In the genomic region with DNA sequence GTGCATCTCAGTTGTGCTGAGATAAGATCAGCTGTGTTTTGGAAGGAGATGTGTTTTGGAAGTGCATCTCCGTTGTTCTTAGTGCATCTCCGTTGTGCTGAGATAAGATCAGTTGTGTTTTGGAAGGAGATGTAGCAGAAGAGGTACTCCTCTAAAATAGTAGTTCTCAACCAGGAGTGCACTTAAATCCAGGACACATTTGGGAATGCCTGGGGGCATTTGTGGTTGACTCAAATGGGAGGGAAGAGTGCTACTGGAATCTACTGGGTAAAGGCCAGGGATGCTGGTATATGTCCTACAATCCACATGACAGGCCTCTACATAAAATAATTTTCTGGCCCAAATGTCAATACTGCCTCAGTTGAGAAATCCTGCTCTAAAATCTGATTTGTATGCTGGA, we compare ENCODE assay signal across 7 cellular contexts.
"Had no signal": no experiment of that assay in that cellular context is flagged by ENCODE, and none has a peak within 500 bp of the region (broad histone marks: within the 10 kb centered on the region; RNA-seq: fewer than 3 reads in every experiment).

No MANE protein-coding gene starts in this region.

- H3K36me3 Mint-ChIP-seq: IgD-negative memory B cell had no signal

- ATAC-seq: HepG2, K562 had no signal

- H3K27me3 Mint-ChIP-seq: IgD-negative memory B cell had no signal

- DNase-seq: IMR-90, KBM-7 had no signal

- H3K4me3 ChIP-seq: K562 had no signal

- H3K27ac ChIP-seq: HL-60 had no signal

- FAIRE-seq: HepG2, HTR-8/SVneo, K562 had no signal

- H3K4me1 Mint-ChIP-seq: IgD-negative memory B cell had no signal

- H3K4me3 Mint-ChIP-seq: IgD-negative memory B cell had no signal

- H3K27ac Mint-ChIP-seq: IgD-negative memory B cell had no signal
